In the genomic region with DNA sequence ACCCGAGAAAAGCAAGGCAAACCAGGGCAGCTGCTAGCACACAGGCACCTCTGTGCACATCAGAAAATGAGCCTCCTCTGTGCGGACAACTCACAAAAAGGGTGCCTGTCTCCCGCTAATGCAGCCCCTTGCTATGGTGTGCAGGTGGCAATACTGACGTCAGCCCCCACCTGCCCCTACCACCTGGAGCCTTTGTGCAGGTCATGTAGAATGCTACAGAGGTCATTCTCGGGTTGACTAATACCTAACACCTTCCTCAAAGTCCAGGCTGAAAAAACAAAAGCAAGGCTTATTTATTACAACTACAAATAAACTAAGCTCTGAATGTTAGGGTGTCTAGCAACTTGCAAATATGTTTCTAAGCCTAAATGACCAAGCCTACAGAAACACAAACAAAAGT, we compare ENCODE assay signal across 14 cellular contexts. TPM values are rescaled to one million over a fixed set of nuclear protein-coding genes. Genes with fewer than 3 reads are reported as not detected.
DNase-seq lines count a peak whose midpoint lies in the region; ATAC-seq, FAIRE-seq and TF ChIP-seq lines count a peak whose summit lies in the region.
"Had no signal": no experiment of that assay in that cellular context is flagged by ENCODE, and none has a peak within 500 bp of the region (broad histone marks: within the 10 kb centered on the region; RNA-seq: fewer than 3 reads in every experiment).

No MANE protein-coding gene starts in this region.

- no peak overlapping the region for H3K27ac ChIP-seq in HUES48 (ENCODE audit: low read depth, low read length)
- H3K27ac ChIP-seq in endodermal cell (ENCODE audit: low read depth, low read length), result no peak overlapping the region
- H3K27ac ChIP-seq in SK-N-SH (ENCODE audit: low read depth in 2 of 2, low read length in 1 of 2), result no peak overlapping the region
- H3K27ac ChIP-seq: adrenal gland, gastrocnemius medialis, HL-60 had no signal

- peaks cover 42% of the 10 kb centered on the region for H3K4me1 ChIP-seq in HUES48 (ENCODE audit: control insufficient read depth, insufficient read depth, low read length)
- H3K4me1 ChIP-seq in endodermal cell (ENCODE audit: control insufficient read depth, insufficient read depth, low read length), result no peaks in the 10 kb centered on the region
- H3K4me1 ChIP-seq in SK-N-SH (ENCODE audit: control insufficient read depth in 1 of 2, insufficient read depth in 2 of 2, low read depth in 1 of 2, low read length in 1 of 2), result no peaks in the 10 kb centered on the region; a peak in 1 of 4 replicates
- H3K4me1 ChIP-seq: gastrocnemius medialis had no signal

- no peak overlapping the region for H3K4me2 ChIP-seq in SK-N-SH

- H3K27me3 Mint-ChIP-seq in memory B cell, result no peaks in the 10 kb centered on the region
- no peaks in the 10 kb centered on the region for H3K27me3 Mint-ChIP-seq in endodermal cell (ENCODE audit: insufficient read depth)
- H3K27me3 Mint-ChIP-seq: naive B cell had no signal

- no peaks in the 10 kb centered on the region for H3K9me3 ChIP-seq in HUES48 (ENCODE audit: control insufficient read depth, insufficient read depth, low read length)
- peaks cover 9% of the 10 kb centered on the region for H3K9me3 ChIP-seq in endodermal cell (ENCODE audit: control insufficient read depth, low read length)
- H3K9me3 ChIP-seq in SK-N-SH, result no peaks in the 10 kb centered on the region
- H3K9me3 ChIP-seq: adrenal gland, gastrocnemius medialis had no signal

- TF ChIP-seq CTCF in endodermal cell (conservative IDR thresholded peaks at IDR 0.05), result no peak
- TF ChIP-seq CTCF in SK-N-SH (IDR thresholded peaks at IDR 0.05), result no peak

- CTCF ChIA-PET in SK-N-SH (lab: Yijun Ruan, JAX), result interaction anchor here (1.1 kb wide), 1 partner anchor 76 kb away, joined by 3 read pairs; no protein-coding TSS in a partner anchor

- H3K4me1 Mint-ChIP-seq in memory B cell (peaks cover 72% of the 10 kb centered on the region), endodermal cell (peaks cover 20% of the 10 kb centered on the region)

- POLR2A ChIA-PET in SK-N-SH (lab: Yijun Ruan, JAX), result no interaction called here

- H3K9ac ChIP-seq in HUES48 (ENCODE audit: low read depth, low read length) (peak overlapping the region; percentile 8; the same call in 1 of the 2 replicates), endodermal cell (ENCODE audit: extremely low read depth, low read length, poor library complexity, severe bottlenecking) (no peak overlapping the region), SK-N-SH (no peak overlapping the region)

- WGBS in endodermal cell (ENCODE audit: insufficient coverage in 1 of 2, insufficient read length in 1 of 2), 2 experiments, result 87 to 93% methylated on average over 3 to 5 of the region's 5 CpGs
- WGBS in SK-N-SH (ENCODE audit: low lambda C conversion rate), result 95% methylated on average over 5 of the region's 5 CpGs

- TF ChIP-seq RAD21 in SK-N-SH (IDR thresholded peaks at IDR 0.05; ENCODE audit: low read length), result no peak

- H3K27me3 ChIP-seq in HUES48 (ENCODE audit: control insufficient read depth, insufficient read depth, low read length), result no peaks in the 10 kb centered on the region
- no peaks in the 10 kb centered on the region for H3K27me3 ChIP-seq in H7 (ENCODE audit: control insufficient read depth, insufficient read depth, low read length)
- no peaks in the 10 kb centered on the region for H3K27me3 ChIP-seq in endodermal cell (ENCODE audit: control insufficient read depth, insufficient read depth, low read length, poor library complexity, severe bottlenecking)
- H3K27me3 ChIP-seq in SK-N-SH (ENCODE audit: insufficient read depth), result no peaks in the 10 kb centered on the region
- H3K27me3 ChIP-seq: adrenal gland, gastrocnemius medialis had no signal

- FAIRE-seq in GM12892 (lab: Jason Lieb, UNC), result no peak

- DNase-seq in GM12892 (ENCODE audit: insufficient read length), result no peak
- no peak for DNase-seq in memory B cell (ENCODE audit: low spot score in 2 of 2)
- no peak for DNase-seq in H7
- no peak for DNase-seq in endodermal cell
- no peak for DNase-seq in SK-N-SH
- DNase-seq: adrenal gland, gastrocnemius medialis, kidney glomerular epithelial cell, naive B cell, NCI-H1092 treated with DMSO at 0.1 percent for 48 hours had no signal

- peaks cover 11% of the 10 kb centered on the region for H3K36me3 Mint-ChIP-seq in memory B cell
- no peaks in the 10 kb centered on the region for H3K36me3 Mint-ChIP-seq in endodermal cell (ENCODE audit: low read depth)

- no peak overlapping the region for H3K4me3 ChIP-seq in HUES48 (ENCODE audit: low read depth, low read length)
- no peak overlapping the region for H3K4me3 ChIP-seq in H7 (ENCODE audit: insufficient read depth, low read depth, low read length)
- H3K4me3 ChIP-seq in endodermal cell (ENCODE audit: low read length), result no peak overlapping the region
- H3K4me3 ChIP-seq in SK-N-SH (ENCODE audit: low read depth in 2 of 2, low read length in 1 of 2), result no peak overlapping the region
- H3K4me3 ChIP-seq: adrenal gland, gastrocnemius medialis had no signal

- peak; percentile 42; the same call in 1 of the 2 replicates for TF ChIP-seq POLR2A in GM12892 (IDR thresholded peaks at IDR 0.05; ENCODE audit: low read depth, low read length)

- H3K79me2 ChIP-seq in SK-N-SH (ENCODE audit: insufficient read depth), result peaks cover 89% of the 10 kb centered on the region

- no peak overlapping the region for H2AFZ ChIP-seq in SK-N-SH (ENCODE audit: low read depth)

- H4K20me1 ChIP-seq in SK-N-SH (ENCODE audit: insufficient read depth), result peaks cover 61% of the 10 kb centered on the region

- H3K9me2 ChIP-seq in SK-N-SH, result no peaks in the 10 kb centered on the region

- no peaks in the 10 kb centered on the region for H3K9me3 Mint-ChIP-seq in memory B cell
- H3K9me3 Mint-ChIP-seq in endodermal cell, result no peaks in the 10 kb centered on the region
- H3K9me3 Mint-ChIP-seq: naive B cell had no signal

- H3K27ac Mint-ChIP-seq in memory B cell (peak overlapping the region; percentile 85), endodermal cell (no peak overlapping the region)

- H3K36me3 ChIP-seq in HUES48 (ENCODE audit: control insufficient read depth, insufficient read depth, low read length) (no peaks in the 10 kb centered on the region), H7 (replicated peaks; ENCODE audit: control insufficient read depth, insufficient read depth, low read length) (no peaks in the 10 kb centered on the region), endodermal cell (ENCODE audit: control insufficient read depth, insufficient read depth, low read length) (no peaks in the 10 kb centered on the region), SK-N-SH (replicated peaks in 1 of 2; ENCODE audit: control insufficient read depth in 1 of 2, insufficient read depth in 2 of 2, low read length in 1 of 2) (no peaks in the 10 kb centered on the region)
- H3K36me3 ChIP-seq: adrenal gland, gastrocnemius medialis had no signal

- peak; percentile 37 for ATAC-seq in GM21423 (IDR thresholded peaks at IDR 0.05; ENCODE audit: unreplicated experiment)
- ATAC-seq in memory B cell (ENCODE audit: low read depth), result peak; percentile 54
- ATAC-seq: gastrocnemius medialis, HCT116 had no signal

- no peaks in the 10 kb centered on the region for H3F3A ChIP-seq in SK-N-SH (replicated peaks; ENCODE audit: insufficient read depth)

- H3K4me3 Mint-ChIP-seq in memory B cell (peak overlapping the region; percentile 25), endodermal cell (no peak overlapping the region)

- no peak for TF ChIP-seq EP300 in SK-N-SH (IDR thresholded peaks at IDR 0.05; ENCODE audit: borderline replicate concordance in 1 of 2, low read depth in 1 of 2, low read length in 1 of 2)

TF ChIP-seq in SK-N-SH, 30 proteins besides CTCF, POLR2A, EP300 and RAD21:
- TF ChIP-seq TEAD4 (IDR thresholded peaks at IDR 0.05; ENCODE audit: borderline replicate concordance, insufficient read depth), result no peak

RNA-seq across cellular contexts. Expression of a gene that starts 13.9 kb away (rescaled TPM):
- polyA plus RNA-seq in GM12892 (2012; ENCODE audit: missing spikeins), result 66.0 TPM
- 31.7 and 32.2 TPM in 2 replicates for total RNA-seq in H7 (2014; rRNA removed; shearing (Covaris generic))
- total RNA-seq in endodermal cell, result 10 to 100 TPM; 15.0 to 17.8 TPM
- polyA plus RNA-seq in endodermal cell (2013, experiment 1 of 2), result 15.9 TPM
- 15.9 TPM for polyA plus RNA-seq in endodermal cell (2013, experiment 2 of 2)
- polyA plus RNA-seq in SK-N-SH (2012; rRNA removed), result 10.8 and 10.9 TPM in 2 replicates
- polyA plus RNA-seq in SK-N-SH (2012; cell fraction: cytosol; rRNA removed), result 13.3 and 16.6 TPM in 2 replicates
- polyA plus RNA-seq in SK-N-SH (2012; cell fraction: nucleus; rRNA removed), result 5.2 and 8.9 TPM in 2 replicates
